In genomic region chr4:76470064-76470463, GRCh38 we compare ENCODE assay signal across 23 cellular contexts. TPM values are rescaled to one million over a fixed set of nuclear protein-coding genes. Genes with fewer than 3 reads are reported as not detected.
"Had no signal": no experiment of that assay in that cellular context is flagged by ENCODE, and none has a peak within 500 bp of the region (broad histone marks: within the 10 kb centered on the region; RNA-seq: fewer than 3 reads in every experiment).

No MANE protein-coding gene starts in this region.

- H3K9me3 ChIP-seq: left ventricle myocardium inferior, lower lobe of right lung, neutrophil, ovary, right atrium auricular region, sigmoid colon, stomach had no signal

- H3K9me3 Mint-ChIP-seq: dendritic cell treated with granulocyte-macrophage colony-stimulating factor and Interleukin-4, amounts not matched to agents 40 ng/mL and 50 ng/mL, for 4 days; effector memory CD8-positive, alpha-beta T cell; type B pancreatic cell had no signal

- H3K27ac Mint-ChIP-seq: dendritic cell treated with granulocyte-macrophage colony-stimulating factor and Interleukin-4, amounts not matched to agents 40 ng/mL and 50 ng/mL, for 4 days; effector memory CD8-positive, alpha-beta T cell; memory B cell; naive thymus-derived CD4-positive, alpha-beta T cell; nephron progenitor cell; type B pancreatic cell had no signal

- H3K4me1 Mint-ChIP-seq: memory B cell, nephron progenitor cell had no signal

- H3K36me3 Mint-ChIP-seq: immature natural killer cell; memory B cell; naive thymus-derived CD4-positive, alpha-beta T cell; type B pancreatic cell had no signal

- H3K4me1 ChIP-seq: foreskin keratinocyte, left ventricle myocardium inferior, lower lobe of right lung, right atrium auricular region, sigmoid colon, stomach had no signal

- H3K4me3 ChIP-seq: left ventricle myocardium inferior, lower lobe of right lung, ovary, right atrium auricular region, sigmoid colon, skin epidermis, stomach had no signal

- H3K4me3 Mint-ChIP-seq: dendritic cell treated with granulocyte-macrophage colony-stimulating factor and Interleukin-4, amounts not matched to agents 40 ng/mL and 50 ng/mL, for 4 days; effector memory CD8-positive, alpha-beta T cell; immature natural killer cell; memory B cell; naive thymus-derived CD4-positive, alpha-beta T cell; nephron progenitor cell; type B pancreatic cell had no signal

- FAIRE-seq: colon, keratinocyte, urothelium cell line had no signal

- H3K27me3 Mint-ChIP-seq: dendritic cell treated with granulocyte-macrophage colony-stimulating factor and Interleukin-4, amounts not matched to agents 40 ng/mL and 50 ng/mL, for 4 days; type B pancreatic cell had no signal

- DNase-seq: effector memory CD8-positive, alpha-beta T cell; foreskin keratinocyte; immature natural killer cell; left ventricle myocardium inferior; lower lobe of right lung; naive thymus-derived CD4-positive, alpha-beta T cell; nephron progenitor cell; ovary; sigmoid colon; stimulated activated CD4-positive, alpha-beta T cell treated with anti-CD3 and anti-CD28 coated beads, Interleukin-12 subunit alpha, Interleukin-12 subunit beta, amount 100 ng/mL, for 4 hours; stimulated activated naive CD4-positive, alpha-beta T cell; stomach; substantia nigra had no signal

- H3K27ac ChIP-seq: foreskin keratinocyte, left ventricle myocardium inferior, lower lobe of right lung, neutrophil, ovary, right atrium auricular region, sigmoid colon, skin epidermis, stomach had no signal

- H3K27me3 ChIP-seq: foreskin keratinocyte, neutrophil, ovary, right atrium auricular region, sigmoid colon, stomach had no signal

- H3K36me3 ChIP-seq: left ventricle myocardium inferior, lower lobe of right lung, neutrophil, ovary, right atrium auricular region, sigmoid colon, stomach had no signal

RNA-seq across cellular contexts. Expression of gene SHROOM3, which starts 35.0 kb away (rescaled TPM):
- total RNA-seq: naive thymus-derived CD4-positive, alpha-beta T cell had no signal
- polyA plus RNA-seq: immature natural killer cell; naive thymus-derived CD4-positive, alpha-beta T cell had no signal

RNA-seq across cellular contexts. Expression of gene CCDC158, which starts 49.1 kb away (rescaled TPM):
- total RNA-seq: foreskin keratinocyte; mononuclear cell; naive thymus-derived CD4-positive, alpha-beta T cell had no signal
- polyA plus RNA-seq: foreskin keratinocyte; immature natural killer cell; keratinocyte; naive thymus-derived CD4-positive, alpha-beta T cell; stomach had no signal
